9 cellular contexts compared by ENCODE assay signal in the genomic region with DNA sequence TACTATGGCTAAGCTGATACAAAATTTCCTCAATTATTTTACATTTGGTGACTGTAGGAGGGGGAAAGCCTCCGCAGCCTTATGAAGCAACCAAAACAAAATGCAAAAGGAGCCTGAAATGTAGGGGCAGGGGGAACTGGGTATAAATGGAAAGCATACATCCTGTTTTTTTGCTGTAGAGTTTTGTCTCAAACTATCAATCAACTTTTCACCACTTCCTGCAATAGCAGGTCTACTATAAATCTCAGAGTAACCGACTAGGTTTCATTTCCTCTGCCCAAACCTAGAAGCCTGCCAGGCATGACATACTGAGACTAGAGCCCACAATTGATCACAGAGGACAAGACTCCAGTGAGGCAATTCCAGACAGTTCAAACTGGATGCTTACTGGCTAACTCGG.
DNase-seq lines count a peak whose midpoint lies in the region; ATAC-seq and TF ChIP-seq lines count a peak whose summit lies in the region.
"Had no signal": no experiment of that assay in that cellular context is flagged by ENCODE, and none has a peak within 500 bp of the region (broad histone marks: within the 10 kb centered on the region; RNA-seq: fewer than 3 reads in every experiment).

No MANE protein-coding gene starts in this region.

- H3K27me3 ChIP-seq in tibial nerve, result no peaks in the 10 kb centered on the region
- no peaks in the 10 kb centered on the region for H3K27me3 ChIP-seq in tibial artery

- peaks cover 0 to 10% (median 0%) of the 10 kb centered on the region in 3 donors for H3K36me3 ChIP-seq in tibial nerve
- peaks cover 0 to 6% (median 0%) of the 10 kb centered on the region in 3 donors for H3K36me3 ChIP-seq in tibial artery

- H3K4me3 ChIP-seq in GM12865 (ENCODE audit: low read depth, low read length), result no peak overlapping the region
- no peak overlapping the region for H3K4me3 ChIP-seq in tibial nerve
- no peak overlapping the region for H3K4me3 ChIP-seq in tibial artery

- H3K9me3 ChIP-seq in tibial nerve (no peaks in the 10 kb centered on the region), tibial artery (no peaks in the 10 kb centered on the region)

- 71 to 75% methylated on average over 3 of the region's 3 CpGs for WGBS in tibial nerve, 2 donors

- DNase-seq in GM12865 (ENCODE audit: low read depth) (peak; percentile 89), KG1 (lab: John Stamatoyannopoulos, UW) (peak; percentile 70), tibial nerve (ENCODE audit: low spot score in 2 of 2) (no peak), cerebellar nuclear complex (lab: John Stamatoyannopoulos, UW) (no peak), tibial artery (no peak), A172 (ENCODE audit: low spot score) (no peak)

- TF ChIP-seq CTCF in GM12865 (IDR thresholded peaks at IDR 0.05; ENCODE audit: insufficient read depth, low read depth, low read length, missing control alignments) (no peak), tibial nerve (IDR thresholded peaks at IDR 0.05) (no peak), tibial artery (IDR thresholded peaks at IDR 0.05) (no peak)

- H3K27ac ChIP-seq in tibial nerve, result no peak overlapping the region
- H3K27ac ChIP-seq in tibial artery, result no peak overlapping the region

- peaks cover 13% of the 10 kb centered on the region for H3K36me3 Mint-ChIP-seq in activated T-helper 17 cell treated with anti-CD3 and anti-CD28 coated beads, Interleukin-2, amount 50 U/mL, for 72 hours (ENCODE audit: low read depth)

- peak; percentile 100 for ATAC-seq in GM21528 (IDR thresholded peaks at IDR 0.05; ENCODE audit: low FRiP score, unreplicated experiment)
- ATAC-seq in activated T-helper 17 cell treated with anti-CD3 and anti-CD28 coated beads, Interleukin-2, amount 50 U/mL, for 72 hours (replicated peaks), result peak; percentile 100

- H3K9me3 Mint-ChIP-seq in activated T-helper 17 cell treated with anti-CD3 and anti-CD28 coated beads, Interleukin-2, amount 50 U/mL, for 72 hours, result no peaks in the 10 kb centered on the region

- peaks cover 0 to 6% (median 0%) of the 10 kb centered on the region in 4 donors for H3K4me1 ChIP-seq in tibial nerve
- H3K4me1 ChIP-seq in tibial artery, result no peaks in the 10 kb centered on the region

- peak overlapping the region; percentile 51 for H3K4me3 Mint-ChIP-seq in activated T-helper 17 cell treated with anti-CD3 and anti-CD28 coated beads, Interleukin-2, amount 50 U/mL, for 72 hours
- H3K4me3 Mint-ChIP-seq: nephron had no signal

- intact Hi-C loops in tibial artery (cut with DNase I; ENCODE audit: low total_unique reads), result no loop called here

- peaks cover 14% of the 10 kb centered on the region for H3K4me1 Mint-ChIP-seq in activated T-helper 17 cell treated with anti-CD3 and anti-CD28 coated beads, Interleukin-2, amount 50 U/mL, for 72 hours

- no peak for TF ChIP-seq POLR2A in tibial nerve (IDR thresholded peaks at IDR 0.05)

- peak overlapping the region; percentile 73 for H3K27ac Mint-ChIP-seq in activated T-helper 17 cell treated with anti-CD3 and anti-CD28 coated beads, Interleukin-2, amount 50 U/mL, for 72 hours

- TF ChIP-seq EP300 in tibial nerve (IDR thresholded peaks at IDR 0.05), result no peak

- no peaks in the 10 kb centered on the region for H3K27me3 Mint-ChIP-seq in activated T-helper 17 cell treated with anti-CD3 and anti-CD28 coated beads, Interleukin-2, amount 50 U/mL, for 72 hours

Comparison
In these comparisons a context has a peak if more than half of its experiments do, and no peak if none do; other contexts are left out.
1. DNase-seq: peak in GM12865 (single experiment) and KG1 (single experiment); none in tibial nerve (0 of 2), cerebellar nuclear complex (0 of 2), tibial artery (0 of 2) and A172 (single experiment).